Comparison of ENCODE assay signal across 1 cellular context in the genomic region with DNA sequence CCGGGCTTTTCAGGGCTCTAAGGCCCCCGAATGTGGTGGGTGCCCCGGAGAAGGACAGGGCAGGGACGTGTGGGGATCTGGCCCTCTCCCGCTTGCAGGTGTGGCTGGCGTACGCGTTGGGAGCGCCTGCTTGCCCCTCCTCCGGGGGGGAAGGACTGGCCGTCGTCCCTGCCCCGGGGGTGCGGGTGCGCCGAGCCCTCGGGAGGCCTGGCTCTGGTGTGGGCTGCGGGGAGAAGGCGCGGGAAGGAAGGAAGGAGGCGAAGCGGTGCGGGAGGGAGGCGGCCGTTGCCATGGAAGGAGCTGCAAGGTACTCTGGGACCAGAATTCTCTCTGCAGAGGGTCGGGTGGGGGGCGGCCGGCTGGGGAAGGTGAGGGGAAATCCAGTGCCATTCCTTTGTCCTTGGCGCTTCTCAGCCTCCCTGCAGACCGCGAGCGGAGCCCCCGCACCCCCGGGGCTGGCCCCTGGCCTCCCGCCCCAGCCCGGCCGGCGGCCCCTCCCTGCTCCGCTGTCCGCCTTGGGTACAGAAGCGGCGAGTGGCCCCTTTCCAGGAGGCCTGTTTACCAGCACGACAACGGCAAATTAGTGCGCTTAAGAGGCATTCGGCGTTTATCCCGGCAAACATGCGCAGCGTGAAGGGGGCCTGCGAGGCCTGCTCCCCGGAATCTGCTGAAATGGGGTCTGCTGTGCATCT.
TF ChIP-seq lines count a peak whose summit lies in the region.

No MANE protein-coding gene starts in this region.

TF ChIP-seq in H1, 55 proteins besides CTCF, POLR2A, EP300 and RAD21 (continued from another document):
- no peak for TF ChIP-seq CBX5 (IDR thresholded peaks at IDR 0.05; ENCODE audit: low read depth, low read length)
- TF ChIP-seq NANOG (IDR thresholded peaks at IDR 0.05; ENCODE audit: insufficient read depth, low read depth, low read length, poor library complexity, severe bottlenecking): no peak
- no peak for TF ChIP-seq YY1 (IDR thresholded peaks at IDR 0.05; ENCODE audit: low read depth, low read length)
- no peak for TF ChIP-seq TBP (IDR thresholded peaks at IDR 0.05; ENCODE audit: low read depth, low read length)
- TF ChIP-seq JUND (IDR thresholded peaks at IDR 0.05; ENCODE audit: low read length): no peak
- TF ChIP-seq KDM4A (IDR thresholded peaks at IDR 0.05; ENCODE audit: low read depth, low read length, severe bottlenecking): peak; percentile 60
- TF ChIP-seq EZH2 (IDR thresholded peaks at IDR 0.05; ENCODE audit: low read depth, low read length, severe bottlenecking): peak; percentile 2
- TF ChIP-seq, protein P1, sequence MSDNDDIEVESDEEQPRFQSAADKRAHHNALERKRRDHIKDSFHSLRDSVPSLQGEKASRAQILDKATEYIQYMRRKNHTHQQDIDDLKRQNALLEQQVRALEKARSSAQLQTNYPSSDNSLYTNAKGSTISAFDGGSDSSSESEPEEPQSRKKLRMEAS (IDR thresholded peaks at IDR 0.05): peak; percentile 63
- TF ChIP-seq CEBPB (IDR thresholded peaks at IDR 0.05; ENCODE audit: low read depth, low read length): no peak
- no peak for TF ChIP-seq EGR1 (IDR thresholded peaks at IDR 0.05; ENCODE audit: borderline replicate concordance, low read depth, low read length)
- TF ChIP-seq, protein P2, sequence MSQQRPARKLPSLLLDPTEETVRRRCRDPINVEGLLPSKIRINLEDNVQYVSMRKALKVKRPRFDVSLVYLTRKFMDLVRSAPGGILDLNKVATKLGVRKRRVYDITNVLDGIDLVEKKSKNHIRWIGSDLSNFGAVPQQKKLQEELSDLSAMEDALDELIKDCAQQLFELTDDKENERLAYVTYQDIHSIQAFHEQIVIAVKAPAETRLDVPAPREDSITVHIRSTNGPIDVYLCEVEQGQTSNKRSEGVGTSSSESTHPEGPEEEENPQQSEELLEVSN (IDR thresholded peaks at IDR 0.05): peak; percentile 81
- TF ChIP-seq, protein P3, sequence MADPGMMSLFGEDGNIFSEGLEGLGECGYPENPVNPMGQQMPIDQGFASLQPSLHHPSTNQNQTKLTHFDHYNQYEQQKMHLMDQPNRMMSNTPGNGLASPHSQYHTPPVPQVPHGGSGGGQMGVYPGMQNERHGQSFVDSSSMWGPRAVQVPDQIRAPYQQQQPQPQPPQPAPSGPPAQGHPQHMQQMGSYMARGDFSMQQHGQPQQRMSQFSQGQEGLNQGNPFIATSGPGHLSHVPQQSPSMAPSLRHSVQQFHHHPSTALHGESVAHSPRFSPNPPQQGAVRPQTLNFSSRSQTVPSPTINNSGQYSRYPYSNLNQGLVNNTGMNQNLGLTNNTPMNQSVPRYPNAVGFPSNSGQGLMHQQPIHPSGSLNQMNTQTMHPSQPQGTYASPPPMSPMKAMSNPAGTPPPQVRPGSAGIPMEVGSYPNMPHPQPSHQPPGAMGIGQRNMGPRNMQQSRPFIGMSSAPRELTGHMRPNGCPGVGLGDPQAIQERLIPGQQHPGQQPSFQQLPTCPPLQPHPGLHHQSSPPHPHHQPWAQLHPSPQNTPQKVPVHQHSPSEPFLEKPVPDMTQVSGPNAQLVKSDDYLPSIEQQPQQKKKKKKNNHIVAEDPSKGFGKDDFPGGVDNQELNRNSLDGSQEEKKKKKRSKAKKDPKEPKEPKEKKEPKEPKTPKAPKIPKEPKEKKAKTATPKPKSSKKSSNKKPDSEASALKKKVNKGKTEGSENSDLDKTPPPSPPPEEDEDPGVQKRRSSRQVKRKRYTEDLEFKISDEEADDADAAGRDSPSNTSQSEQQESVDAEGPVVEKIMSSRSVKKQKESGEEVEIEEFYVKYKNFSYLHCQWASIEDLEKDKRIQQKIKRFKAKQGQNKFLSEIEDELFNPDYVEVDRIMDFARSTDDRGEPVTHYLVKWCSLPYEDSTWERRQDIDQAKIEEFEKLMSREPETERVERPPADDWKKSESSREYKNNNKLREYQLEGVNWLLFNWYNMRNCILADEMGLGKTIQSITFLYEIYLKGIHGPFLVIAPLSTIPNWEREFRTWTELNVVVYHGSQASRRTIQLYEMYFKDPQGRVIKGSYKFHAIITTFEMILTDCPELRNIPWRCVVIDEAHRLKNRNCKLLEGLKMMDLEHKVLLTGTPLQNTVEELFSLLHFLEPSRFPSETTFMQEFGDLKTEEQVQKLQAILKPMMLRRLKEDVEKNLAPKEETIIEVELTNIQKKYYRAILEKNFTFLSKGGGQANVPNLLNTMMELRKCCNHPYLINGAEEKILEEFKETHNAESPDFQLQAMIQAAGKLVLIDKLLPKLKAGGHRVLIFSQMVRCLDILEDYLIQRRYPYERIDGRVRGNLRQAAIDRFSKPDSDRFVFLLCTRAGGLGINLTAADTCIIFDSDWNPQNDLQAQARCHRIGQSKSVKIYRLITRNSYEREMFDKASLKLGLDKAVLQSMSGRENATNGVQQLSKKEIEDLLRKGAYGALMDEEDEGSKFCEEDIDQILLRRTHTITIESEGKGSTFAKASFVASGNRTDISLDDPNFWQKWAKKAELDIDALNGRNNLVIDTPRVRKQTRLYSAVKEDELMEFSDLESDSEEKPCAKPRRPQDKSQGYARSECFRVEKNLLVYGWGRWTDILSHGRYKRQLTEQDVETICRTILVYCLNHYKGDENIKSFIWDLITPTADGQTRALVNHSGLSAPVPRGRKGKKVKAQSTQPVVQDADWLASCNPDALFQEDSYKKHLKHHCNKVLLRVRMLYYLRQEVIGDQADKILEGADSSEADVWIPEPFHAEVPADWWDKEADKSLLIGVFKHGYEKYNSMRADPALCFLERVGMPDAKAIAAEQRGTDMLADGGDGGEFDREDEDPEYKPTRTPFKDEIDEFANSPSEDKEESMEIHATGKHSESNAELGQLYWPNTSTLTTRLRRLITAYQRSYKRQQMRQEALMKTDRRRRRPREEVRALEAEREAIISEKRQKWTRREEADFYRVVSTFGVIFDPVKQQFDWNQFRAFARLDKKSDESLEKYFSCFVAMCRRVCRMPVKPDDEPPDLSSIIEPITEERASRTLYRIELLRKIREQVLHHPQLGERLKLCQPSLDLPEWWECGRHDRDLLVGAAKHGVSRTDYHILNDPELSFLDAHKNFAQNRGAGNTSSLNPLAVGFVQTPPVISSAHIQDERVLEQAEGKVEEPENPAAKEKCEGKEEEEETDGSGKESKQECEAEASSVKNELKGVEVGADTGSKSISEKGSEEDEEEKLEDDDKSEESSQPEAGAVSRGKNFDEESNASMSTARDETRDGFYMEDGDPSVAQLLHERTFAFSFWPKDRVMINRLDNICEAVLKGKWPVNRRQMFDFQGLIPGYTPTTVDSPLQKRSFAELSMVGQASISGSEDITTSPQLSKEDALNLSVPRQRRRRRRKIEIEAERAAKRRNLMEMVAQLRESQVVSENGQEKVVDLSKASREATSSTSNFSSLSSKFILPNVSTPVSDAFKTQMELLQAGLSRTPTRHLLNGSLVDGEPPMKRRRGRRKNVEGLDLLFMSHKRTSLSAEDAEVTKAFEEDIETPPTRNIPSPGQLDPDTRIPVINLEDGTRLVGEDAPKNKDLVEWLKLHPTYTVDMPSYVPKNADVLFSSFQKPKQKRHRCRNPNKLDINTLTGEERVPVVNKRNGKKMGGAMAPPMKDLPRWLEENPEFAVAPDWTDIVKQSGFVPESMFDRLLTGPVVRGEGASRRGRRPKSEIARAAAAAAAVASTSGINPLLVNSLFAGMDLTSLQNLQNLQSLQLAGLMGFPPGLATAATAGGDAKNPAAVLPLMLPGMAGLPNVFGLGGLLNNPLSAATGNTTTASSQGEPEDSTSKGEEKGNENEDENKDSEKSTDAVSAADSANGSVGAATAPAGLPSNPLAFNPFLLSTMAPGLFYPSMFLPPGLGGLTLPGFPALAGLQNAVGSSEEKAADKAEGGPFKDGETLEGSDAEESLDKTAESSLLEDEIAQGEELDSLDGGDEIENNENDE (IDR thresholded peaks at IDR 0.05; ENCODE audit: insufficient replicate concordance, low read length): no peak
- TF ChIP-seq RBBP5 (IDR thresholded peaks at IDR 0.05; ENCODE audit: borderline replicate concordance, low read depth, low read length): 0 out of 2 replicates have a peak, but pooled peaks have one; percentile 41
- TF ChIP-seq ASH2L (IDR thresholded peaks at IDR 0.05; ENCODE audit: low read length): peak; percentile 48
